Comparison of ENCODE assay signal across 17 cellular contexts in genomic region chr11:35017528-35018342, GRCh38.
A peak's percentile ranks its signal among the peaks of the same experiment; 100 is the strongest.
DNase-seq lines count a peak whose midpoint lies in the region; ATAC-seq, FAIRE-seq and TF ChIP-seq lines count a peak whose summit lies in the region.
"Had no signal": no experiment of that assay in that cellular context is flagged by ENCODE, and none has a peak within 500 bp of the region (broad histone marks: within the 10 kb centered on the region; RNA-seq: fewer than 3 reads in every experiment).

No MANE protein-coding gene starts in this region.

- CTCF ChIA-PET in HCT116 (lab: Charles Lee): no interaction called here

- H3K27me3 ChIP-seq in HCT116 (ENCODE audit: insufficient read depth, low read length): no peaks in the 10 kb centered on the region
- H3K27me3 ChIP-seq in astrocyte (ENCODE audit: insufficient read depth, low read length): no peaks in the 10 kb centered on the region
- no peaks in the 10 kb centered on the region for H3K27me3 ChIP-seq in Peyer's patch

- no peaks in the 10 kb centered on the region for H3K27me3 Mint-ChIP-seq in astrocyte (ENCODE audit: low read depth, unreplicated experiment)
- no peaks in the 10 kb centered on the region for H3K27me3 Mint-ChIP-seq in naive thymus-derived CD8-positive, alpha-beta T cell
- H3K27me3 Mint-ChIP-seq in osteocyte (ENCODE audit: unreplicated experiment): no peaks in the 10 kb centered on the region
- H3K27me3 Mint-ChIP-seq: CD4-positive, alpha-beta T cell; IgD-negative memory B cell had no signal

- H3K4me1 Mint-ChIP-seq in astrocyte (ENCODE audit: low read depth, unreplicated experiment) (no peaks in the 10 kb centered on the region), osteocyte (ENCODE audit: unreplicated experiment) (peaks cover 14% of the 10 kb centered on the region)
- peaks cover 10 to 23% (median 15%) of the 10 kb centered on the region in 4 donors for H3K4me1 Mint-ChIP-seq in naive thymus-derived CD8-positive, alpha-beta T cell

- H3K36me3 ChIP-seq in HCT116 (ENCODE audit: control insufficient read depth in 1 of 2, insufficient read depth in 2 of 2, low read length in 2 of 2) (no peaks in the 10 kb centered on the region), astrocyte (ENCODE audit: insufficient read depth, low read length) (no peaks in the 10 kb centered on the region), Peyer's patch (no peaks in the 10 kb centered on the region)

- BruUV-seq in HCT116 (replicated peaks; lab: Mats Ljungman, UMichigan): no TSS peak

- no peak for FAIRE-seq in astrocyte (lab: Jason Lieb, UNC)

- H3K4me3 ChIP-seq in HCT116 (replicated peaks in 1 of 2; ENCODE audit: low read depth in 1 of 2, low read length in 2 of 2) (no peak overlapping the region), astrocyte (ENCODE audit: insufficient read depth, low read depth, low read length) (no peak overlapping the region), Peyer's patch (no peak overlapping the region)
- H3K4me3 ChIP-seq: SK-N-MC had no signal

- H3K9me2 ChIP-seq in HCT116 (ENCODE audit: insufficient read depth): no peaks in the 10 kb centered on the region

- H3K9ac ChIP-seq in HCT116 (ENCODE audit: low read length): no peak overlapping the region
- no peak overlapping the region for H3K9ac ChIP-seq in astrocyte (ENCODE audit: low read length)

- TF ChIP-seq POLR2A in HCT116 (IDR thresholded peaks at IDR 0.05; ENCODE audit: borderline replicate concordance, extremely low read depth, insufficient read depth, insufficient read length) (no peak), Peyer's patch (IDR thresholded peaks at IDR 0.05) (no peak)

- H3K9me3 ChIP-seq in HCT116 (ENCODE audit: control insufficient read depth in 1 of 2, insufficient read depth in 1 of 2, low read depth in 1 of 2, low read length in 2 of 2) (no peaks in the 10 kb centered on the region), astrocyte (ENCODE audit: insufficient read depth, low read depth, low read length) (no peaks in the 10 kb centered on the region), Peyer's patch (no peaks in the 10 kb centered on the region)

- POLR2A ChIA-PET in HCT116 (lab: Charles Lee): interaction anchor here (1.0 kb wide), 1 partner anchor 13 kb away, joined by 3 read pairs; no protein-coding TSS in a partner anchor
- POLR2A ChIA-PET in naive thymus-derived CD8-positive, alpha-beta T cell (lab: Charles Lee): interaction anchor here (1.7 kb wide), 1 partner anchor 12 kb away, joined by 4 read pairs; no protein-coding TSS in a partner anchor

- no peak overlapping the region for H3K27ac ChIP-seq in HCT116 (ENCODE audit: low read depth, low read length)
- no peak overlapping the region for H3K27ac ChIP-seq in astrocyte (ENCODE audit: low read depth, low read length)
- no peak overlapping the region for H3K27ac ChIP-seq in Peyer's patch
- H3K27ac ChIP-seq: SK-N-MC had no signal

- DNase-seq in AG08395 (ENCODE audit: low spot score) (peak; percentile 34), HCT116 (ENCODE audit: low read depth, low spot score) (no peak), astrocyte (ENCODE audit: low read depth) (peak; percentile 69), iPS DF 19.7 (ENCODE audit: low read depth, low spot score) (peak; percentile 28), Peyer's patch (no peak), osteocyte (ENCODE audit: extremely low spot score, unreplicated experiment) (no peak), NCI-H2081 (lab: John Stamatoyannopoulos, UW) (no peak)
- DNase-seq in naive thymus-derived CD8-positive, alpha-beta T cell: no peak
- DNase-seq: AML-193; Calu3; CD4-positive, alpha-beta T cell; GOT3; NCI-H1436 treated with DMSO at 0.1 percent for 48 hours; NCI-H2227 treated with DMSO at 0.1 percent for 48 hours; OCI-M1 had no signal

- no peak for TF ChIP-seq CTCF in HCT116 (IDR thresholded peaks at IDR 0.05 in 2 of 3, conservative IDR thresholded peaks at IDR 0.05 in 1 of 3; ENCODE audit: borderline replicate concordance in 1 of 3, insufficient read depth in 1 of 3, low read depth in 2 of 3, low read length in 2 of 3)
- TF ChIP-seq CTCF in astrocyte (IDR thresholded peaks at IDR 0.05; ENCODE audit: insufficient read depth, low read depth, low read length): no peak
- TF ChIP-seq CTCF in Peyer's patch (IDR thresholded peaks at IDR 0.05): no peak
- no peak for TF ChIP-seq CTCF in osteocyte (IDR thresholded peaks at IDR 0.05)

- no peak overlapping the region for H3K4me3 Mint-ChIP-seq in astrocyte (ENCODE audit: unreplicated experiment)
- no peak overlapping the region for H3K4me3 Mint-ChIP-seq in naive thymus-derived CD8-positive, alpha-beta T cell
- H3K4me3 Mint-ChIP-seq in osteocyte (ENCODE audit: unreplicated experiment): no peak overlapping the region
- H3K4me3 Mint-ChIP-seq: CD4-positive, alpha-beta T cell; IgD-negative memory B cell had no signal

- H3K27ac Mint-ChIP-seq in astrocyte (ENCODE audit: unreplicated experiment) (no peak overlapping the region), osteocyte (ENCODE audit: unreplicated experiment) (no peak overlapping the region)
- no peak overlapping the region for H3K27ac Mint-ChIP-seq in naive thymus-derived CD8-positive, alpha-beta T cell
- H3K27ac Mint-ChIP-seq: CD4-positive, alpha-beta T cell; IgD-negative memory B cell had no signal

- H2AFZ ChIP-seq in HCT116 (ENCODE audit: low read depth, low read length, poor library complexity, severe bottlenecking) (peak overlapping the region; percentile 4), astrocyte (ENCODE audit: low read depth, low read length) (no peak overlapping the region)

- no peak for TF ChIP-seq RAD21 in HCT116 (IDR thresholded peaks at IDR 0.05; ENCODE audit: low read depth)

- peaks cover 16% of the 10 kb centered on the region in 2 experiments; a peak in 3 of 4 replicates for H3K4me1 ChIP-seq in HCT116 (ENCODE audit: control insufficient read depth in 1 of 2, insufficient read depth in 2 of 2, low read length in 2 of 2)
- H3K4me1 ChIP-seq in astrocyte (ENCODE audit: insufficient read depth, low read length): peaks cover 14% of the 10 kb centered on the region
- H3K4me1 ChIP-seq in Peyer's patch: peaks cover 0 to 8% (median 3%) of the 10 kb centered on the region in 4 donors

- H3K9me3 Mint-ChIP-seq in astrocyte (ENCODE audit: unreplicated experiment) (peaks cover 6% of the 10 kb centered on the region), osteocyte (ENCODE audit: unreplicated experiment) (peaks cover 7% of the 10 kb centered on the region)
- peaks cover 0 to 7% (median 0%) of the 10 kb centered on the region in 9 donors for H3K9me3 Mint-ChIP-seq in naive thymus-derived CD8-positive, alpha-beta T cell
- H3K9me3 Mint-ChIP-seq: CD4-positive, alpha-beta T cell; IgD-negative memory B cell had no signal

- intact Hi-C loops in HCT116 (cut with micrococcal nuclease): no loop called here

- H3K4me2 ChIP-seq in HCT116 (ENCODE audit: low read length) (no peak overlapping the region), astrocyte (ENCODE audit: low read length) (no peak overlapping the region)

- no peak for ATAC-seq in HCT116
- ATAC-seq in naive thymus-derived CD8-positive, alpha-beta T cell: no peak

- H4K20me1 ChIP-seq in HCT116 (ENCODE audit: insufficient read depth) (no peaks in the 10 kb centered on the region), astrocyte (ENCODE audit: insufficient read depth, low read length) (no peaks in the 10 kb centered on the region)

- RAD21 ChIA-PET in HCT116 (lab: Charles Lee; ENCODE audit: low non-redundant PET in 1 of 2, low total read pairs in 2 of 2, uncharacterized antibody in 2 of 2, unreplicated experiment in 2 of 2): no interaction called here

- no peaks in the 10 kb centered on the region for H3K79me2 ChIP-seq in HCT116 (ENCODE audit: insufficient read depth, low read length)
- no peaks in the 10 kb centered on the region for H3K79me2 ChIP-seq in astrocyte (ENCODE audit: insufficient read depth, low read length)

- H3K36me3 Mint-ChIP-seq in astrocyte (ENCODE audit: low read depth, unreplicated experiment) (no peaks in the 10 kb centered on the region), osteocyte (ENCODE audit: unreplicated experiment) (no peaks in the 10 kb centered on the region)
- H3K36me3 Mint-ChIP-seq in naive thymus-derived CD8-positive, alpha-beta T cell: no peaks in the 10 kb centered on the region

TF ChIP-seq in HCT116, 20 proteins besides CTCF, POLR2A, EP300 and RAD21 (continues in another document):
- TF ChIP-seq ZNF274 (IDR thresholded peaks at IDR 0.05; ENCODE audit: low read depth, low read length) (no peak), YY1 (IDR thresholded peaks at IDR 0.05; ENCODE audit: extremely low read depth, insufficient replicate concordance, low read depth, low read length) (no peak), TCF7L2 (IDR thresholded peaks at IDR 0.05; ENCODE audit: borderline replicate concordance, extremely low read depth, insufficient read depth, insufficient read length) (no peak), EGR1 (IDR thresholded peaks at IDR 0.05; ENCODE audit: low read depth) (no peak), SRF (IDR thresholded peaks at IDR 0.05; ENCODE audit: low read depth) (no peak), CEBPB (IDR thresholded peaks at IDR 0.05; ENCODE audit: low read depth) (no peak), SIN3A (IDR thresholded peaks at IDR 0.05; ENCODE audit: low read depth) (no peak), SP1 (IDR thresholded peaks at IDR 0.05; ENCODE audit: low read depth) (no peak)
- TF ChIP-seq, protein P1, sequence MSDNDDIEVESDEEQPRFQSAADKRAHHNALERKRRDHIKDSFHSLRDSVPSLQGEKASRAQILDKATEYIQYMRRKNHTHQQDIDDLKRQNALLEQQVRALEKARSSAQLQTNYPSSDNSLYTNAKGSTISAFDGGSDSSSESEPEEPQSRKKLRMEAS (IDR thresholded peaks at IDR 0.05): no peak
- TF ChIP-seq, protein P2, sequence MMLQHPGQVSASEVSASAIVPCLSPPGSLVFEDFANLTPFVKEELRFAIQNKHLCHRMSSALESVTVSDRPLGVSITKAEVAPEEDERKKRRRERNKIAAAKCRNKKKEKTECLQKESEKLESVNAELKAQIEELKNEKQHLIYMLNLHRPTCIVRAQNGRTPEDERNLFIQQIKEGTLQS (IDR thresholded peaks at IDR 0.05): no peak
- TF ChIP-seq, protein P3, sequence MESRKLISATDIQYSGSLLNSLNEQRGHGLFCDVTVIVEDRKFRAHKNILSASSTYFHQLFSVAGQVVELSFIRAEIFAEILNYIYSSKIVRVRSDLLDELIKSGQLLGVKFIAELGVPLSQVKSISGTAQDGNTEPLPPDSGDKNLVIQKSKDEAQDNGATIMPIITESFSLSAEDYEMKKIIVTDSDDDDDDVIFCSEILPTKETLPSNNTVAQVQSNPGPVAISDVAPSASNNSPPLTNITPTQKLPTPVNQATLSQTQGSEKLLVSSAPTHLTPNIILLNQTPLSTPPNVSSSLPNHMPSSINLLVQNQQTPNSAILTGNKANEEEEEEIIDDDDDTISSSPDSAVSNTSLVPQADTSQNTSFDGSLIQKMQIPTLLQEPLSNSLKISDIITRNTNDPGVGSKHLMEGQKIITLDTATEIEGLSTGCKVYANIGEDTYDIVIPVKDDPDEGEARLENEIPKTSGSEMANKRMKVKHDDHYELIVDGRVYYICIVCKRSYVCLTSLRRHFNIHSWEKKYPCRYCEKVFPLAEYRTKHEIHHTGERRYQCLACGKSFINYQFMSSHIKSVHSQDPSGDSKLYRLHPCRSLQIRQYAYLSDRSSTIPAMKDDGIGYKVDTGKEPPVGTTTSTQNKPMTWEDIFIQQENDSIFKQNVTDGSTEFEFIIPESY (IDR thresholded peaks at IDR 0.05; ENCODE audit: extremely low read depth, insufficient replicate concordance, low read length): no peak

Comparison
In these comparisons a context has a peak if more than half of its experiments do, and no peak if none do; other contexts are left out.
1. DNase-seq: peak in AG08395 (single experiment), astrocyte (single experiment) and iPS DF 19.7 (single experiment); none in HCT116 (single experiment), naive thymus-derived CD8-positive, alpha-beta T cell (0 of 10), Peyer's patch (0 of 3), osteocyte (single experiment) and NCI-H2081 (0 of 2).